9 cellular contexts compared by ENCODE assay signal in the genomic region with DNA sequence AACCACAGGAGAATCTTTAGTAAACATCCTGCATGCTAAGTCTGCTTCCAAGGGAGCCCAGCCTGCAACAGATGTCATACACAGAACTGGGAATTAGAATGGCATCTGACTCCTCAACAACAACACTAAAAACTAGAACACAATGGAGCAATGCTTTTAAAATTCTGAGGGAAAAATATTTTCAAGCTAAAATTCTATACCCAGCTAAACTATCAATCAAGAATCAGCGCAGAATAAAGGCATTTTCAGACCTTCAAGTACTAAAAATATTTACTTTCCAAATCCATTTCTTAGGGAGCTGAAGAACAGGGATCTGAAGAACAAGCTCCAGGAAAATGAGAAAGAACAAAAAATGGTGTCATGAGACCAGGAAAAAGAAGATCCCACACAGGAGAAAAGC. TPM values are rescaled to one million over a fixed set of nuclear protein-coding genes. Genes with fewer than 3 reads are reported as not detected.
"Had no signal": no experiment of that assay in that cellular context is flagged by ENCODE, and none has a peak within 500 bp of the region (broad histone marks: within the 10 kb centered on the region; RNA-seq: fewer than 3 reads in every experiment).

No MANE protein-coding gene starts in this region.

- ATAC-seq: GM12878 had no signal

- H3K4me3 ChIP-seq: GM12878 had no signal

- DNase-seq: GDM1, GF-D8 had no signal

- FAIRE-seq: G401.6, GM12878, GM12891, GM12892, GM18507, GM19239 had no signal

RNA-seq across cellular contexts. Expression of a gene that starts 46.9 kb away (rescaled TPM):
- total RNA-seq: G401, GM12878 had no signal
